12 cellular contexts compared by ENCODE assay signal in the genomic region with DNA sequence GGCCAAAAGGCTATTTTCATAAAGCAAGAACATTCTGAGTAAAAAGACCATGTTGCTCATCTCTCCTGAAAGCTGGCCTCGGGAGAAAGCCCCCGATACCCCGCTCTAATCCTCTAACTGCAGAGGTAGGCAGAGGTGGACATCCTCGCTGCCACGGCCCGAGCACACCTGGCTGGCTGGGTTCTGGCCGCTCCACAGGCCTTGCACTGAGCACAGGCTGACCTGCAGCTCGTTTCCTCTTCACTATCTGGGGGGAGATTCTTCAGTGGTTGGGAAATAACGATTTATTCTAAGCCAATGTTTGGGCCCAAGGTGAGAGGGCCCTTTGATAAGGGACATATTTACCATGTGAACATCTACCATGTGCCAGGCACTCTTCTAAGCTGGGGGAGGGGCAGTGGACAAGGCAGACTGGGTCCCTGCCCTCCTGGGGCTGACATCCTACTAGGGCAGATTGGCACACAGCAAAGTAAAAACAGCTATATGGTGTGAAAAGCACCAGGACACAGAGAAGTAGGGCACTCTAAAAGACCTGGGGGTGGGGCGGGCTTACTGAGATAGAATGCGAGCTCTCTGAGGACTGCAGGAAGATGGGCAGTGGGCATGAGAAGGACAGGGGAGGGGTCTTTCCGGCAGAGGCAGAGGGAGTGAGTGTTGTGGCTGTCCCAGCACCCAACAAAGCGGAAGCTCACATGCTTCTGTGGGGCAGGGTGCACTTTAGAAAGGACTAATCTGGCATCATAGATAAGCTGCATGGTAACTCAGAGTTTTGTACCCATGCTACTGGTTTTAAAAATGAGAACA.
DNase-seq lines count a peak whose midpoint lies in the region; ATAC-seq and TF ChIP-seq lines count a peak whose summit lies in the region.
"Had no signal": no experiment of that assay in that cellular context is flagged by ENCODE, and none has a peak within 500 bp of the region (broad histone marks: within the 10 kb centered on the region; RNA-seq: fewer than 3 reads in every experiment).

No MANE protein-coding gene starts in this region.

- no peak overlapping the region for H3K4me3 ChIP-seq in lower lobe of right lung
- H3K4me3 ChIP-seq: thyroid gland had no signal

- ATAC-seq in activated naive CD8-positive, alpha-beta T cell treated with anti-CD3 and anti-CD28 coated beads, Interleukin-2, amount 50 U/mL, for 24 hours: no peak
- ATAC-seq in lower lobe of right lung: peak; percentile 21 to 48

- peaks cover 48% of the 10 kb centered on the region for H3K4me1 Mint-ChIP-seq in activated naive CD8-positive, alpha-beta T cell (ENCODE audit: low read depth)
- peaks cover 67% of the 10 kb centered on the region for H3K4me1 Mint-ChIP-seq in activated naive CD8-positive, alpha-beta T cell treated with anti-CD3 and anti-CD28 coated beads, Interleukin-2, amount 50 U/mL, for 24 hours
- peaks cover 52% of the 10 kb centered on the region for H3K4me1 Mint-ChIP-seq in activated naive CD8-positive, alpha-beta T cell treated with anti-CD3 and anti-CD28 coated beads for 36 hours
- H3K4me1 Mint-ChIP-seq in type B pancreatic cell (ENCODE audit: unreplicated experiment): peaks cover 40% of the 10 kb centered on the region

- no peak for DNase-seq in activated naive CD8-positive, alpha-beta T cell treated with anti-CD3 and anti-CD28 coated beads, Interleukin-2, amount 50 U/mL, for 24 hours
- no peak for DNase-seq in activated naive CD8-positive, alpha-beta T cell treated with anti-CD3 and anti-CD28 coated beads for 36 hours
- DNase-seq in lower lobe of right lung (peak; percentile 57), type B pancreatic cell (ENCODE audit: extremely low spot score, unreplicated experiment) (no peak), NCI-H1092 treated with DMSO at 0.1 percent for 48 hours (lab: John Stamatoyannopoulos, UW) (no peak), putamen (ENCODE audit: low spot score) (no peak)
- no peak for DNase-seq in activated effector memory CD4-positive, alpha-beta T cell treated with Interleukin-2 at 50 U/mL for 16 hours
- DNase-seq: activated CD4-positive, alpha-beta T cell treated with anti-CD3 and anti-CD28 coated beads, Interleukin-2, amount 10 ng/mL, durations not matched to agents 24 days and 14 days; MV-4-11; stimulated activated CD4-positive, alpha-beta T cell treated with anti-CD3 and anti-CD28 coated beads, Interleukin-1b, Interleukin-23, amount 100 ng/mL, for 48 hours; thyroid gland had no signal

- no peaks in the 10 kb centered on the region for H3K36me3 ChIP-seq in lower lobe of right lung
- H3K36me3 ChIP-seq: thyroid gland had no signal

- H3K27me3 ChIP-seq in lower lobe of right lung (ENCODE audit: low read depth): no peaks in the 10 kb centered on the region
- H3K27me3 ChIP-seq: thyroid gland had no signal

- peaks cover 76% of the 10 kb centered on the region for H3K4me1 ChIP-seq in lower lobe of right lung

- H3K9me3 ChIP-seq in lower lobe of right lung: no peaks in the 10 kb centered on the region
- H3K9me3 ChIP-seq: thyroid gland had no signal

- intact Hi-C loops in lower lobe of right lung (cut with DNase I): no loop called here

- H3K4me3 Mint-ChIP-seq in activated naive CD8-positive, alpha-beta T cell: peak overlapping the region; percentile 17
- H3K4me3 Mint-ChIP-seq in activated naive CD8-positive, alpha-beta T cell treated with anti-CD3 and anti-CD28 coated beads, Interleukin-2, amount 50 U/mL, for 24 hours: no peak overlapping the region
- H3K4me3 Mint-ChIP-seq in activated naive CD8-positive, alpha-beta T cell treated with anti-CD3 and anti-CD28 coated beads for 36 hours: no peak overlapping the region
- H3K4me3 Mint-ChIP-seq in type B pancreatic cell: no peak overlapping the region
- H3K4me3 Mint-ChIP-seq: activated CD4-positive, alpha-beta T cell treated with anti-CD3 and anti-CD28 coated beads, Interleukin-2, amount 10 ng/mL, durations not matched to agents 24 days and 14 days had no signal

- peak overlapping the region; percentile 41 for H3K27ac Mint-ChIP-seq in activated naive CD8-positive, alpha-beta T cell
- no peak overlapping the region for H3K27ac Mint-ChIP-seq in activated naive CD8-positive, alpha-beta T cell treated with anti-CD3 and anti-CD28 coated beads, Interleukin-2, amount 50 U/mL, for 24 hours
- H3K27ac Mint-ChIP-seq in activated naive CD8-positive, alpha-beta T cell treated with anti-CD3 and anti-CD28 coated beads for 36 hours: peak overlapping the region; percentile 22
- peak overlapping the region; percentile 83 for H3K27ac Mint-ChIP-seq in type B pancreatic cell
- H3K27ac Mint-ChIP-seq: activated CD4-positive, alpha-beta T cell treated with anti-CD3 and anti-CD28 coated beads, Interleukin-2, amount 10 ng/mL, durations not matched to agents 24 days and 14 days had no signal

- peak overlapping the region; percentile 57 for H3K27ac ChIP-seq in lower lobe of right lung
- H3K27ac ChIP-seq: thyroid gland had no signal

- no peaks in the 10 kb centered on the region for H3K27me3 Mint-ChIP-seq in activated naive CD8-positive, alpha-beta T cell
- H3K27me3 Mint-ChIP-seq in activated naive CD8-positive, alpha-beta T cell treated with anti-CD3 and anti-CD28 coated beads, Interleukin-2, amount 50 U/mL, for 24 hours: no peaks in the 10 kb centered on the region
- H3K27me3 Mint-ChIP-seq in activated naive CD8-positive, alpha-beta T cell treated with anti-CD3 and anti-CD28 coated beads for 36 hours: no peaks in the 10 kb centered on the region
- no peaks in the 10 kb centered on the region for H3K27me3 Mint-ChIP-seq in type B pancreatic cell
- H3K27me3 Mint-ChIP-seq: activated CD4-positive, alpha-beta T cell treated with anti-CD3 and anti-CD28 coated beads, Interleukin-2, amount 10 ng/mL, durations not matched to agents 24 days and 14 days had no signal

- TF ChIP-seq CTCF in lower lobe of right lung (IDR thresholded peaks at IDR 0.05) (no peak), type B pancreatic cell (conservative IDR thresholded peaks at IDR 0.05) (no peak)

- no peaks in the 10 kb centered on the region for H3K9me3 Mint-ChIP-seq in activated naive CD8-positive, alpha-beta T cell (ENCODE audit: low read depth)
- H3K9me3 Mint-ChIP-seq in activated naive CD8-positive, alpha-beta T cell treated with anti-CD3 and anti-CD28 coated beads, Interleukin-2, amount 50 U/mL, for 24 hours: no peaks in the 10 kb centered on the region
- H3K9me3 Mint-ChIP-seq in activated naive CD8-positive, alpha-beta T cell treated with anti-CD3 and anti-CD28 coated beads for 36 hours: no peaks in the 10 kb centered on the region
- no peaks in the 10 kb centered on the region for H3K9me3 Mint-ChIP-seq in type B pancreatic cell
- H3K9me3 Mint-ChIP-seq: activated CD4-positive, alpha-beta T cell treated with anti-CD3 and anti-CD28 coated beads, Interleukin-2, amount 10 ng/mL, durations not matched to agents 24 days and 14 days had no signal

- H3K36me3 Mint-ChIP-seq in activated naive CD8-positive, alpha-beta T cell: peaks cover 2% of the 10 kb centered on the region
- no peaks in the 10 kb centered on the region for H3K36me3 Mint-ChIP-seq in activated naive CD8-positive, alpha-beta T cell treated with anti-CD3 and anti-CD28 coated beads, Interleukin-2, amount 50 U/mL, for 24 hours (ENCODE audit: low read depth)
- no peaks in the 10 kb centered on the region for H3K36me3 Mint-ChIP-seq in activated naive CD8-positive, alpha-beta T cell treated with anti-CD3 and anti-CD28 coated beads for 36 hours
- peaks cover 7% of the 10 kb centered on the region for H3K36me3 Mint-ChIP-seq in type B pancreatic cell
